Comparison of ENCODE assay signal across 1 cellular context in the genomic region with DNA sequence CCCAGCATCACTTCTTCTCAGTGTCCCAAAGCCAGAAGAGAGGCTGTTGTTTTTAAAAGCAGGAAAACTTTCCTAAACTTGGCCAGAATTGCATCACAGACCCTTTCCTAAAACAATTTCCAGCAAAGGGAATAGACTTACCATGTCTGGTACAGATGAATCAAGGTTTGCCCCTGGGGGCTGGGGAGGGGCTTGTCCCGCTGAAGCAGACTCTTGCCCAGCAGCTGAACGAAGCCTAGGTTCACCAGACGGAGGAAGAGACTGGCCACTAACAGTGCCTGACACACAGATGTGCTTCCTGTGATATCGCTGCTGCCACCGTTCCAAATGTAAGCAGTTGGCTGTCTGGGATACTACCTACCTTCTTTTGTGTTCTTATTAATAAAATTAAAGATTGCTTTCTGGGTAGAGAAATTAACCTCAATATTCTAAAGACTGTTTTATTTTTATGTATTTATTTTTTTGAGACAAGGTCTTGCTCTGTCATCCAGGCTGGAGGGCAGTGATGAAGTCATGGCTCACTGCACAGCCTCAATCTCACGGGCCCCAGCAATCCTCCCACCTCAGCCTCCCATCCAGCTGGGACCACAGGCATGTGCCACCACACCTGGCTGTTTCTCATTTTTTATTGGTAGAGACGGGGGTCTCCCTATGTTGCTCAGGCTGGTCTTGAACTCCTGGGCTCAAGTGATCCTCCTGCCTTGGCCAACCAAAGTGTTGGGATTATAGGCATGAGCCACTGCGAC.
TF ChIP-seq lines count a peak whose summit lies in the region.

No MANE protein-coding gene starts in this region.

TF ChIP-seq in HepG2, 621 proteins besides CTCF, POLR2A, EP300 and RAD21:
- TF ChIP-seq FLYWCH1 (CRISPR knock-in tag; IDR thresholded peaks at IDR 0.05) (no peak), GTF3A (CRISPR knock-in tag; conservative IDR thresholded peaks at IDR 0.05) (no peak), ZNF296 (CRISPR knock-in tag; conservative IDR thresholded peaks at IDR 0.05) (no peak), ATF4 (CRISPR knock-in tag; IDR thresholded peaks at IDR 0.05) (no peak), SIX1 (CRISPR knock-in tag; IDR thresholded peaks at IDR 0.05; ENCODE audit: borderline replicate concordance) (no peak), ZBTB38 (CRISPR knock-in tag; IDR thresholded peaks at IDR 0.05) (0 out of 2 replicates have a peak, but pooled peaks have one; percentile 45)
- TF ChIP-seq, protein P1, sequence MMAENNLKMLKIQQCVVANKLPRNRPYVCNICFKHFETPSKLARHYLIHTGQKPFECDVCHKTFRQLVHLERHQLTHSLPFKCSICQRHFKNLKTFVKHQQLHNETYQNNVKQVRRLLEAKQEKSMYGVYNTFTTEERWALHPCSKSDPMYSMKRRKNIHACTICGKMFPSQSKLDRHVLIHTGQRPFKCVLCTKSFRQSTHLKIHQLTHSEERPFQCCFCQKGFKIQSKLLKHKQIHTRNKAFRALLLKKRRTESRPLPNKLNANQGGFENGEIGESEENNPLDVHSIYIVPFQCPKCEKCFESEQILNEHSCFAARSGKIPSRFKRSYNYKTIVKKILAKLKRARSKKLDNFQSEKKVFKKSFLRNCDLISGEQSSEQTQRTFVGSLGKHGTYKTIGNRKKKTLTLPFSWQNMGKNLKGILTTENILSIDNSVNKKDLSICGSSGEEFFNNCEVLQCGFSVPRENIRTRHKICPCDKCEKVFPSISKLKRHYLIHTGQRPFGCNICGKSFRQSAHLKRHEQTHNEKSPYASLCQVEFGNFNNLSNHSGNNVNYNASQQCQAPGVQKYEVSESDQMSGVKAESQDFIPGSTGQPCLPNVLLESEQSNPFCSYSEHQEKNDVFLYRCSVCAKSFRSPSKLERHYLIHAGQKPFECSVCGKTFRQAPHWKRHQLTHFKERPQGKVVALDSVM (CRISPR knock-in tag; IDR thresholded peaks at IDR 0.05) = peak; percentile 51; the same call in 1 of the 2 replicates
